Comparison of ENCODE assay signal across 18 cellular contexts in the genomic region with DNA sequence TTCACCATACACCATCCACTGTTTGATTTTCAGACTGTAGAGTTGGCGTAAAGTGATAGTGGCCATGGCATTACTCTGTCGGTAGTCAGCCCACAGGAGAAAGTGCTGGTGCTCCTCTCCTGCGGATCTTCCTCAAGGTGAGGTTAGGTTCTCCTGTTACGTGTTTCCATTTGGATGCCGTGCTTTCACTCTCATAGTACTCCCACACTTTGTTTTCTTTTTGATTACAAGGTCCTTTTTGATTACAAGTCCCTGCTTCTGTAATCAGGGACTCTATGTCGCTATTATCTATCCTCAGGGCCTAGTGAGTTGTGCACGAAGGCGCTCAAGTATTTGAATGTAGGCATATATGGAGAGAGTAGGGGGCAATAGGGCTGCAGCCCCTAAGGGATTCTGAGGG.
"Had no signal": no experiment of that assay in that cellular context is flagged by ENCODE, and none has a peak within 500 bp of the region (broad histone marks: within the 10 kb centered on the region; RNA-seq: fewer than 3 reads in every experiment).

No MANE protein-coding gene starts in this region.

- H3K36me3 ChIP-seq: heart left ventricle, right lobe of liver, tibial artery, upper lobe of left lung, uterus had no signal

- ATAC-seq: heart left ventricle; left colon; psoas muscle; right lobe of liver; stimulated activated memory B cell treated with anti-CD40 and anti-IgM and Interleukin-4, amounts not matched to agents 10 μg/mL and 1 μg/mL and 100 μg/mL, for 72 hours had no signal

- H3K36me3 Mint-ChIP-seq: naive B cell had no signal

- H3K4me3 ChIP-seq: dorsolateral prefrontal cortex, heart left ventricle, psoas muscle, right lobe of liver, tibial artery, upper lobe of left lung, uterus had no signal

- H3K27ac ChIP-seq: dorsolateral prefrontal cortex, heart left ventricle, psoas muscle, right lobe of liver, tibial artery, upper lobe of left lung, uterus had no signal

- H3K27ac Mint-ChIP-seq: nephron; stimulated activated memory B cell treated with anti-CD40 and anti-IgM and Interleukin-4, amounts not matched to agents 10 μg/mL and 1 μg/mL and 100 μg/mL, for 72 hours; stimulated activated naive CD8-positive, alpha-beta T cell treated with anti-CD3 and anti-CD28 coated beads, Interleukin-15, Interleukin-2, amounts not matched to agents 100 ng/mL and 50 ng/mL, for 24 hours had no signal

- DNase-seq: dorsolateral prefrontal cortex; effector CD8-positive, alpha-beta T cell; heart left ventricle; hippocampal formation; left colon; mesendoderm; naive B cell; psoas muscle; retina; right lobe of liver; stimulated activated CD4-positive, alpha-beta T cell treated with anti-CD3 and anti-CD28 coated beads, Interleukin-4, amount 100 ng/mL, for 1 hour; stimulated activated CD8-positive, alpha-beta memory T cell treated with anti-CD3 and anti-CD28 coated beads, Interleukin-4, amount 100 ng/mL, for 48 hours; tibial artery; upper lobe of left lung; uterus had no signal

- H3K9me3 Mint-ChIP-seq: naive B cell; nephron; stimulated activated memory B cell treated with anti-CD40 and anti-IgM and Interleukin-4, amounts not matched to agents 10 μg/mL and 1 μg/mL and 100 μg/mL, for 72 hours; stimulated activated naive CD8-positive, alpha-beta T cell treated with anti-CD3 and anti-CD28 coated beads, Interleukin-15, Interleukin-2, amounts not matched to agents 100 ng/mL and 50 ng/mL, for 24 hours had no signal

- H3K4me3 Mint-ChIP-seq: nephron; stimulated activated memory B cell treated with anti-CD40 and anti-IgM and Interleukin-4, amounts not matched to agents 10 μg/mL and 1 μg/mL and 100 μg/mL, for 72 hours; stimulated activated naive CD8-positive, alpha-beta T cell treated with anti-CD3 and anti-CD28 coated beads, Interleukin-15, Interleukin-2, amounts not matched to agents 100 ng/mL and 50 ng/mL, for 24 hours had no signal

- H3K27me3 Mint-ChIP-seq: naive B cell; stimulated activated memory B cell treated with anti-CD40 and anti-IgM and Interleukin-4, amounts not matched to agents 10 μg/mL and 1 μg/mL and 100 μg/mL, for 72 hours; stimulated activated naive CD8-positive, alpha-beta T cell treated with anti-CD3 and anti-CD28 coated beads, Interleukin-15, Interleukin-2, amounts not matched to agents 100 ng/mL and 50 ng/mL, for 24 hours had no signal

- H3K9me3 ChIP-seq: heart left ventricle, psoas muscle, right lobe of liver, tibial artery, upper lobe of left lung, uterus had no signal
